Comparison of ENCODE assay signal across 1 cellular context in genomic region chr3:129768728-129769127, GRCh38.
TF ChIP-seq lines count a peak whose summit lies in the region.

No MANE protein-coding gene starts in this region.

TF ChIP-seq in K562, 482 proteins besides CTCF, POLR2A, EP300 and RAD21 (continued from another document and continues in another):
- TF ChIP-seq NKRF (IDR thresholded peaks at IDR 0.05; ENCODE audit: borderline replicate concordance), result no peak
- TF ChIP-seq ZNF445 (CRISPR knock-in tag; IDR thresholded peaks at IDR 0.05; ENCODE audit: low read depth), result no peak
- no peak for TF ChIP-seq ZNF609 (CRISPR knock-in tag; IDR thresholded peaks at IDR 0.05; ENCODE audit: borderline replicate concordance)
- TF ChIP-seq ZNF384 (IDR thresholded peaks at IDR 0.05; ENCODE audit: low read depth, low read length), result no peak
- no peak for TF ChIP-seq SAFB (IDR thresholded peaks at IDR 0.05; ENCODE audit: borderline replicate concordance, low read depth, low read length)
- no peak for TF ChIP-seq HLTF (IDR thresholded peaks at IDR 0.05)
- no peak for TF ChIP-seq FOXP1 (CRISPR knock-in tag; IDR thresholded peaks at IDR 0.05)
- TF ChIP-seq DDX20 (tag; IDR thresholded peaks at IDR 0.05; ENCODE audit: low read depth), result no peak
- TF ChIP-seq SNIP1 (IDR thresholded peaks at IDR 0.05; ENCODE audit: low read depth), result no peak
- TF ChIP-seq XRCC5 (IDR thresholded peaks at IDR 0.05; ENCODE audit: low read depth, low read length), result no peak
- TF ChIP-seq NEUROD1 (IDR thresholded peaks at IDR 0.05; ENCODE audit: borderline replicate concordance, low read depth, low read length, partially characterized antibody), result no peak
- TF ChIP-seq NR2C2 (CRISPR knock-in tag; IDR thresholded peaks at IDR 0.05), result no peak
- TF ChIP-seq NR2C2 (tag; IDR thresholded peaks at IDR 0.05), result peak; percentile 63
- no peak for TF ChIP-seq AFF1 (IDR thresholded peaks at IDR 0.05; ENCODE audit: low read depth in 1 of 2, partially characterized antibody in 2 of 2)
- no peak for TF ChIP-seq ARID3B (CRISPR knock-in tag; IDR thresholded peaks at IDR 0.05; ENCODE audit: borderline replicate concordance)
- 0 out of 4 replicates have a peak, but pooled peaks have one; percentile 23 to 26 for TF ChIP-seq KDM1A (IDR thresholded peaks at IDR 0.05)
- no peak for TF ChIP-seq XRCC3 (IDR thresholded peaks at IDR 0.05)
- no peak for TF ChIP-seq KAT8 (IDR thresholded peaks at IDR 0.05; ENCODE audit: low read depth)
- TF ChIP-seq SUPT5H (IDR thresholded peaks at IDR 0.05), result no peak
- no peak for TF ChIP-seq USF2 (CRISPR knock-in tag; IDR thresholded peaks at IDR 0.05)
- TF ChIP-seq NRF1 (conservative IDR thresholded peaks at IDR 0.05 in 1 of 2, IDR thresholded peaks at IDR 0.05 in 1 of 2), result no peak
- no peak for TF ChIP-seq KDM5B (IDR thresholded peaks at IDR 0.05; ENCODE audit: insufficient replicate concordance, low read depth, low read length)
- no peak for TF ChIP-seq ZEB2 (IDR thresholded peaks at IDR 0.05)
- TF ChIP-seq ZNF778 (CRISPR knock-in tag; IDR thresholded peaks at IDR 0.05), result no peak
- TF ChIP-seq PKNOX1 (IDR thresholded peaks at IDR 0.05), result 0 out of 2 replicates have a peak, but pooled peaks have one; percentile 12
- TF ChIP-seq NR2C1 (IDR thresholded peaks at IDR 0.05), result peak; percentile 52; the same call in 1 of the 2 replicates
- TF ChIP-seq NR2C1 (tag; IDR thresholded peaks at IDR 0.05), result peak; percentile 52
- no peak for TF ChIP-seq TRIM25 (IDR thresholded peaks at IDR 0.05; ENCODE audit: borderline replicate concordance)
- no peak for TF ChIP-seq PBX2 (CRISPR knock-in tag; IDR thresholded peaks at IDR 0.05; ENCODE audit: low read depth)
- peak; percentile 79 for TF ChIP-seq PBX2 (tag; conservative IDR thresholded peaks at IDR 0.05; ENCODE audit: low read depth)
- no peak for TF ChIP-seq SRF (CRISPR knock-in tag; IDR thresholded peaks at IDR 0.05)
- no peak for TF ChIP-seq SP1 (CRISPR knock-in tag; IDR thresholded peaks at IDR 0.05)
- no peak for TF ChIP-seq DEAF1 (CRISPR knock-in tag; IDR thresholded peaks at IDR 0.05)
- TF ChIP-seq KLF10 (CRISPR knock-in tag; IDR thresholded peaks at IDR 0.05), result no peak
- TF ChIP-seq ZNF764 (CRISPR knock-in tag; IDR thresholded peaks at IDR 0.05; ENCODE audit: low read depth), result no peak
- TF ChIP-seq L3MBTL2 (IDR thresholded peaks at IDR 0.05), result peak; percentile 32; the same call in 1 of the 2 replicates
- no peak for TF ChIP-seq CBX3 (IDR thresholded peaks at IDR 0.05; ENCODE audit: borderline replicate concordance in 1 of 2, low read length in 2 of 2)
- TF ChIP-seq HMG20B (CRISPR knock-in tag; IDR thresholded peaks at IDR 0.05), result no peak
- TF ChIP-seq CHD4 (IDR thresholded peaks at IDR 0.05; ENCODE audit: insufficient read depth, insufficient replicate concordance, low read depth, low read length, poor library complexity, severe bottlenecking), result no peak
- TF ChIP-seq SREBF2 (CRISPR knock-in tag; IDR thresholded peaks at IDR 0.05), result no peak
- TF ChIP-seq COPS2 (conservative IDR thresholded peaks at IDR 0.05), result no peak
